In the genomic region with DNA sequence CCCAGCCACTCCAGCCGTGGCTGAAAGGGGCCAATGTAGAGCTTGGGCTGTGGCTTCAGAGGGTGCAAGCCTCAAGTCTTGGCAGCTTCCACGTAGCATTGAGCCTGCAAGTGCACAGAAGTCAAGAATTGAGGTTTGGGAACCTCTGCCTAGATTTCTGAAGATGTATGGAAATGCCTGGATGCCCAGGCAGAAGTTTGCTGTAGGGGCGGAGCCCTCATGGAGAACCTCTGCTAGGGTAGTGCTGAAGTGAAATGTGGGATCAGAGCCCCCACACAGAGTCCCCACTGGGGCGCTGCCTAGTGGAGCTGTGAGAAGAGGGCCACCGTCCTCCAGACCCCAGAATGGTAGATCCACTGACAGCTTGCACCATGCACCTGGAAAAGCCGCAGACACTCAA, we compare ENCODE assay signal across 3 cellular contexts.
A peak's percentile ranks its signal among the peaks of the same experiment; 100 is the strongest.
TF ChIP-seq lines count a peak whose summit lies in the region.

No MANE protein-coding gene starts in this region.

TF ChIP-seq in HEK293, 187 proteins besides CTCF, POLR2A, EP300 and RAD21:
- peak; percentile 48 for TF ChIP-seq SETDB1 (IDR thresholded peaks at IDR 0.05; ENCODE audit: insufficient read length, low read length)

TF ChIP-seq in K562, 482 proteins besides CTCF, POLR2A, EP300 and RAD21:
- TF ChIP-seq ZNF280A (IDR thresholded peaks at IDR 0.05; ENCODE audit: low read depth, partially characterized antibody) (peak; percentile 88), ZFP36 (IDR thresholded peaks at IDR 0.05; ENCODE audit: low read depth, low read length, partially characterized antibody) (peak; percentile 36), CBX3 (IDR thresholded peaks at IDR 0.05; ENCODE audit: borderline replicate concordance in 1 of 2, low read length in 2 of 2) (peak in 1 of 2 experiments; percentile 77; a peak in 1 of 3 replicates), HLTF (IDR thresholded peaks at IDR 0.05) (0 out of 2 replicates have a peak, but pooled peaks have one; percentile 43), TRIM24 (IDR thresholded peaks at IDR 0.05) (0 out of 4 replicates have a peak, but pooled peaks of 1 of the 2 experiments have one; percentile 19), CBX5 (IDR thresholded peaks at IDR 0.05; ENCODE audit: borderline replicate concordance, low read depth) (peak; percentile 95), TRIM28 (IDR thresholded peaks at IDR 0.05) (peak; percentile 86), CBX1 (IDR thresholded peaks at IDR 0.05; ENCODE audit: low read depth) (peak; percentile 80; the same call in 1 of the 2 replicates)
- TF ChIP-seq, protein P1, sequence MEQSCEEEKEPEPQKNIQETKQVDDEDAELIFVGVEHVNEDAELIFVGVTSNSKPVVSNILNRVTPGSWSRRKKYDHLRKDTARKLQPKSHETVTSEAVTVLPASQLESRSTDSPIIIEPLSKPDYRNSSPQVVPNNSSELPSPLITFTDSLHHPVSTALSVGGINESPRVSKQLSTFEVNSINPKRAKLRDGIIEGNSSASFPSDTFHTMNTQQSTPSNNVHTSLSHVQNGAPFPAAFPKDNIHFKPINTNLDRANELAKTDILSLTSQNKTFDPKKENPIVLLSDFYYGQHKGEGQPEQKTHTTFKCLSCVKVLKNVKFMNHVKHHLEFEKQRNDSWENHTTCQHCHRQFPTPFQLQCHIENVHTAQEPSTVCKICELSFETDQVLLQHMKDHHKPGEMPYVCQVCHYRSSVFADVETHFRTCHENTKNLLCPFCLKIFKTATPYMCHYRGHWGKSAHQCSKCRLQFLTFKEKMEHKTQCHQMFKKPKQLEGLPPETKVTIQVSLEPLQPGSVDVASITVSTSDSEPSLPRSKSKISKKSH (CRISPR knock-in tag; IDR thresholded peaks at IDR 0.05) = 0 out of 2 replicates have a peak, but pooled peaks have one; percentile 33

TF ChIP-seq in HepG2, 621 proteins besides CTCF, POLR2A, EP300 and RAD21:
- TF ChIP-seq, protein P2, sequence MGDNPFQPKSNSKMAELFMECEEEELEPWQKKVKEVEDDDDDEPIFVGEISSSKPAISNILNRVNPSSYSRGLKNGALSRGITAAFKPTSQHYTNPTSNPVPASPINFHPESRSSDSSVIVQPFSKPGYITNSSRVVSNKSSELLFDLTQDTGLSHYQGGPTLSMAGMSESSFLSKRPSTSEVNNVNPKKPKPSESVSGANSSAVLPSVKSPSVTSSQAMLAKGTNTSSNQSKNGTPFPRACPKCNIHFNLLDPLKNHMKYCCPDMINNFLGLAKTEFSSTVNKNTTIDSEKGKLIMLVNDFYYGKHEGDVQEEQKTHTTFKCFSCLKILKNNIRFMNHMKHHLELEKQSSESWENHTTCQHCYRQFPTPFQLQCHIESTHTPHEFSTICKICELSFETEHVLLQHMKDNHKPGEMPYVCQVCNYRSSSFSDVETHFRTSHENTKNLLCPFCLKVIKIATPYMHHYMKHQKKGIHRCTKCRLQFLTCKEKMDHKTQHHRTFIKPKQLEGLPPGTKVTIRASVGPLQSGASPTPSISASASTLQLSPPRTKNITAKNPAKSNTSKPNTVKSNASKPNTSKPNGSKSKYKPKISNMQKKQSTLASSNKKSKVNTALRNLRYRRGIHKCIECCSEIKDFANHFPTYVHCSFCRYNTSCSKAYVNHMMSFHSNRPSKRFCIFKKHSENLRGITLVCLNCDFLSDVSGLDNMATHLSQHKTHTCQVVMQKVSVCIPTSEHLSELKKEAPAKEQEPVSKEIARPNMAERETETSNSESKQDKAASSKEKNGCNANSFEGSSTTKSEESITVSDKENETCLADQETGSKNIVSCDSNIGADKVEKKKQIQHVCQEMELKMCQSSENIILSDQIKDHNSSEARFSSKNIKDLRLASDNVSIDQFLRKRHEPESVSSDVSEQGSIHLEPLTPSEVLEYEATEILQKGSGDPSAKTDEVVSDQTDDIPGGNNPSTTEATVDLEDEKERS (CRISPR knock-in tag; IDR thresholded peaks at IDR 0.05) = 0 out of 2 replicates have a peak, but pooled peaks have one; percentile 61
- 0 out of 2 replicates have a peak, but pooled peaks have one; percentile 40 for TF ChIP-seq TOPORS (CRISPR knock-in tag; IDR thresholded peaks at IDR 0.05)
